ENCODE assay signal across 8 cellular contexts in genomic region chr1:86914635-86914997, GRCh38. TPM values are rescaled to one million over a fixed set of nuclear protein-coding genes. Genes with fewer than 3 reads are reported as not detected.
DNase-seq lines count a peak whose midpoint lies in the region; ATAC-seq and TF ChIP-seq lines count a peak whose summit lies in the region.

TSS of gene HS2ST1 (plus strand) at chr1:86914635.

- CTCF ChIA-PET in A673 (lab: Charles Lee): interaction anchor here (1.0 kb wide), 1 partner anchor 141 kb away, joined by 3 read pairs; no protein-coding TSS in a partner anchor

- H3K4me1 Mint-ChIP-seq in chondrocyte (ENCODE audit: low read depth): peaks cover 33% of the 10 kb centered on the region

- intact Hi-C loops in A673 (cut with micrococcal nuclease; ENCODE audit: unreplicated experiment): no loop called here

- H3K4me1 ChIP-seq in A673 (ENCODE audit: insufficient read depth, low read length, poor library complexity, severe bottlenecking): peaks cover 17% of the 10 kb centered on the region
- H3K4me1 ChIP-seq in mononuclear cell (ENCODE audit: insufficient read depth, low read length): peaks cover 38% of the 10 kb centered on the region

- peak within 1 kb of the TSS; percentile 82 for H3K4me3 ChIP-seq in A673 (ENCODE audit: low read depth, low read length, poor library complexity, severe bottlenecking)
- peak within 1 kb of the TSS; percentile 100 for H3K4me3 ChIP-seq in mononuclear cell (ENCODE audit: low read length)

- peaks cover 6% of the 10 kb centered on the region for H3K36me3 Mint-ChIP-seq in chondrocyte (ENCODE audit: low read depth)

- H3K4me3 Mint-ChIP-seq in chondrocyte (ENCODE audit: unreplicated experiment): no peak within 1 kb of the TSS

- peak within 1 kb of the TSS; percentile 90 for H3K27ac ChIP-seq in A673 (ENCODE audit: low read depth, low read length, poor library complexity, severe bottlenecking)

- BruUV-seq in A673 (replicated peaks; lab: Mats Ljungman, UMichigan): no TSS peak

- no peaks in the 10 kb centered on the region for H3K27me3 Mint-ChIP-seq in chondrocyte (ENCODE audit: low read depth)

- POLR2A ChIA-PET in A673 (lab: Charles Lee; ENCODE audit: low non-redundant PET): interaction anchor here (0.6 kb wide), 1 partner anchor 1136 kb away, joined by 15 read pairs; no protein-coding TSS in a partner anchor

- no peaks in the 10 kb centered on the region for H3K9me3 Mint-ChIP-seq in chondrocyte (ENCODE audit: low read depth)

- no peaks in the 10 kb centered on the region for H3K36me3 ChIP-seq in A673 (ENCODE audit: insufficient read depth, low read length, poor library complexity, severe bottlenecking)

- DNase-seq in A673 (ENCODE audit: low spot score): no peak
- DNase-seq in HT1080 (ENCODE audit: low read depth): no peak
- DNase-seq in chondrocyte (ENCODE audit: low spot score): peak; percentile 94
- DNase-seq in GM19240 (ENCODE audit: insufficient read length, low spot score): no peak
- DNase-seq in COR-L47 (lab: John Stamatoyannopoulos, UW): no peak
- DNase-seq in NCI-H345 (lab: John Stamatoyannopoulos, UW): no peak

- H3K27ac Mint-ChIP-seq in chondrocyte (ENCODE audit: unreplicated experiment): no peak within 1 kb of the TSS

- H3K27me3 ChIP-seq in A673 (replicated peaks; ENCODE audit: insufficient read depth, low read depth, low read length, poor library complexity) (no peaks in the 10 kb centered on the region), mononuclear cell (ENCODE audit: insufficient read depth, low read length) (no peaks in the 10 kb centered on the region)

- no peak for ATAC-seq in GM19328 (IDR thresholded peaks at IDR 0.05; ENCODE audit: unreplicated experiment)

- no peak for TF ChIP-seq CTCF in A673 (conservative IDR thresholded peaks at IDR 0.05; ENCODE audit: low read depth, low read length)
- no peak for TF ChIP-seq CTCF in chondrocyte (IDR thresholded peaks at IDR 0.05)

- H3K9me3 ChIP-seq in A673 (ENCODE audit: low read depth, low read length, poor library complexity, severe bottlenecking) (no peaks in the 10 kb centered on the region), mononuclear cell (ENCODE audit: low read depth, low read length) (no peaks in the 10 kb centered on the region)

RNA-seq across cellular contexts. Expression of gene HS2ST1, which starts in this region (rescaled TPM):
- total RNA-seq in A673 (2021) (45.8 and 49.5 TPM in 2 replicates), chondrocyte (26.7 to 38.3 TPM (median 28.1 TPM) in 3 replicates), mononuclear cell (7.5 TPM)
- 12.4 and 24.0 TPM in 2 replicates for total RNA-seq in HT1080 (2014; rRNA removed; shearing (Covaris generic))
- polyA plus RNA-seq in HT1080 (2015; cell fraction: cytosol; rRNA removed): 16.5 and 18.3 TPM in 2 replicates
- 12.7 and 15.2 TPM in 2 replicates for polyA plus RNA-seq in HT1080 (2015; cell fraction: nucleus; rRNA removed)
